In genomic region chr10:116306847-116307246, GRCh38 we compare ENCODE assay signal across 34 cellular contexts. TPM values are rescaled to one million over a fixed set of nuclear protein-coding genes. Genes with fewer than 3 reads are reported as not detected.
"Had no signal": no experiment of that assay in that cellular context is flagged by ENCODE, and none has a peak within 500 bp of the region (broad histone marks: within the 10 kb centered on the region; RNA-seq: fewer than 3 reads in every experiment).

No MANE protein-coding gene starts in this region.

- ATAC-seq: activated CD8-positive, alpha-beta T cell treated with anti-CD3 and anti-CD28 coated beads for 36 hours; activated T-cell treated with anti-CD3 and anti-CD28 coated beads, Interleukin-2, amount 50 U/mL, for 72 hours; activated T-helper 17 cell treated with anti-CD3 and anti-CD28 coated beads, Interleukin-2, amount 50 U/mL, for 72 hours; Panc1 had no signal

- H3K27me3 Mint-ChIP-seq: activated CD4-positive, alpha-beta T cell treated with anti-CD3 and anti-CD28 coated beads, Interleukin-2, amount 10 ng/mL, durations not matched to agents 24 days and 14 days; activated naive CD8-positive, alpha-beta T cell treated with anti-CD3 and anti-CD28 coated beads for 36 hours had no signal

- H3K4me3 Mint-ChIP-seq: activated CD4-positive, alpha-beta T cell treated with anti-CD3 and anti-CD28 coated beads, Interleukin-2, amount 10 ng/mL, durations not matched to agents 24 days and 14 days; activated CD8-positive, alpha-beta T cell treated with anti-CD3 and anti-CD28 coated beads for 36 hours; activated naive CD8-positive, alpha-beta T cell treated with anti-CD3 and anti-CD28 coated beads for 36 hours; activated T-cell treated with anti-CD3 and anti-CD28 coated beads, Interleukin-2, amount 50 U/mL, for 72 hours; activated T-helper 17 cell treated with anti-CD3 and anti-CD28 coated beads, Interleukin-2, amount 50 U/mL, for 72 hours had no signal

- H3K4me3 ChIP-seq: ascending aorta, cardiac muscle cell, MG63, SJCRH30, SK-N-MC had no signal

- H3K9me3 ChIP-seq: ascending aorta, SJCRH30 had no signal

- H3K27me3 ChIP-seq: ascending aorta, cardiac muscle cell, MG63, SJCRH30 had no signal

- H3K9me3 Mint-ChIP-seq: activated CD8-positive, alpha-beta T cell treated with anti-CD3 and anti-CD28 coated beads for 36 hours; activated naive CD8-positive, alpha-beta T cell treated with anti-CD3 and anti-CD28 coated beads for 36 hours had no signal

- H3K4me1 Mint-ChIP-seq: activated CD4-positive, alpha-beta T cell treated with anti-CD3 and anti-CD28 coated beads, Interleukin-2, amount 10 ng/mL, durations not matched to agents 24 days and 14 days; activated naive CD8-positive, alpha-beta T cell treated with anti-CD3 and anti-CD28 coated beads for 36 hours; activated T-helper 17 cell treated with anti-CD3 and anti-CD28 coated beads, Interleukin-2, amount 50 U/mL, for 72 hours had no signal

- DNase-seq: activated CD4-positive, alpha-beta T cell treated with anti-CD3 and anti-CD28 coated beads for 1 hour; activated CD4-positive, alpha-beta T cell treated with anti-CD3 and anti-CD28 coated beads, Interleukin-2, amount 10 ng/mL, durations not matched to agents 24 days and 14 days; activated CD4-positive, alpha-beta T cell treated with anti-CD3 and anti-CD28 coated beads, Interleukin-2, amount 50 U/mL, for 4 hours; activated CD4-positive, CD25-positive, alpha-beta regulatory T cell; activated CD8-positive, alpha-beta T cell treated with anti-CD3 and anti-CD28 coated beads for 36 hours; activated effector memory CD4-positive, alpha-beta T cell treated with anti-CD3 and anti-CD28 coated beads, Interleukin-2, amount 50 U/mL, for 16 hours; activated naive CD4-positive, alpha-beta T cell; activated naive CD4-positive, alpha-beta T cell treated with anti-CD3 and anti-CD28 coated beads, Interleukin-2, amount 50 U/mL, for 16 hours; activated naive CD8-positive, alpha-beta T cell treated with anti-CD3 and anti-CD28 coated beads for 36 hours; activated T-cell treated with anti-CD3 and anti-CD28 coated beads, Interleukin-2, amount 50 U/mL, for 1 hour; activated T-cell treated with anti-CD3 and anti-CD28 coated beads, Interleukin-2, amount 50 U/mL, for 72 hours; amygdala; Kasumi-1; KG1; MG63; NCI-H1092; NCI-H1436 treated with DMSO at 0.1 percent for 48 hours; NCI-H1694 treated with DMSO at 0.1 percent for 48 hours; NCI-H2029; NCI-H345; NCI-H524 treated with DMSO at 0.1 percent for 48 hours; SHP77; SJCRH30; WERI-Rb-1 had no signal

- H3K36me3 ChIP-seq: ascending aorta, cardiac muscle cell, MG63, SJCRH30, WERI-Rb-1 had no signal

- H3K27ac Mint-ChIP-seq: activated CD4-positive, alpha-beta T cell treated with anti-CD3 and anti-CD28 coated beads, Interleukin-2, amount 10 ng/mL, durations not matched to agents 24 days and 14 days; activated CD8-positive, alpha-beta T cell treated with anti-CD3 and anti-CD28 coated beads for 36 hours; activated naive CD8-positive, alpha-beta T cell treated with anti-CD3 and anti-CD28 coated beads for 36 hours; activated T-cell treated with anti-CD3 and anti-CD28 coated beads, Interleukin-2, amount 50 U/mL, for 72 hours; activated T-helper 17 cell treated with anti-CD3 and anti-CD28 coated beads, Interleukin-2, amount 50 U/mL, for 72 hours had no signal

- H3K4me1 ChIP-seq: ascending aorta had no signal

- H3K36me3 Mint-ChIP-seq: activated naive CD8-positive, alpha-beta T cell treated with anti-CD3 and anti-CD28 coated beads for 36 hours had no signal

RNA-seq across cellular contexts. Expression of gene CCDC172, which starts 17.4 kb away (rescaled TPM):
- total RNA-seq: activated CD4-positive, alpha-beta T cell treated with anti-CD3 and anti-CD28 coated beads, Interleukin-2, amount 10 ng/mL, durations not matched to agents 24 days and 14 days; activated CD8-positive, alpha-beta memory T cell treated with anti-CD3 and anti-CD28 coated beads for 36 hours; activated CD8-positive, alpha-beta T cell treated with anti-CD3 and anti-CD28 coated beads for 36 hours; activated naive CD8-positive, alpha-beta T cell treated with anti-CD3 and anti-CD28 coated beads for 36 hours; activated T-cell treated with anti-CD3 and anti-CD28 coated beads, Interleukin-2, amount 50 U/mL, for 72 hours; activated T-helper 17 cell treated with anti-CD3 and anti-CD28 coated beads, Interleukin-2, amount 50 U/mL, for 72 hours; ascending aorta; cardiac muscle cell; NCI-H460; RPMI7951; SJCRH30; T-helper 1 cell treated with Interleukin-12 subunit alpha and Interleukin-12 subunit beta and Interleukin-4 antibody, amounts not matched to agents 30 ng/mL and 1 ng/mL, for 36 hours; T-helper 2 cell treated with Interferon-gamma antibody and Interleukin-4, amounts not matched to agents 100 ng/mL and 5 ng/mL, for 36 hours had no signal

RNA-seq across cellular contexts. Expression of gene GFRA1, which starts 33.8 kb away (rescaled TPM):
- total RNA-seq: activated CD4-positive, alpha-beta T cell treated with anti-CD3 and anti-CD28 coated beads, Interleukin-2, amount 10 ng/mL, durations not matched to agents 24 days and 14 days; activated CD8-positive, alpha-beta memory T cell treated with anti-CD3 and anti-CD28 coated beads for 36 hours; activated CD8-positive, alpha-beta T cell treated with anti-CD3 and anti-CD28 coated beads for 36 hours; activated naive CD8-positive, alpha-beta T cell treated with anti-CD3 and anti-CD28 coated beads for 36 hours; activated T-cell treated with anti-CD3 and anti-CD28 coated beads, Interleukin-2, amount 50 U/mL, for 72 hours; activated T-helper 17 cell treated with anti-CD3 and anti-CD28 coated beads, Interleukin-2, amount 50 U/mL, for 72 hours; T-helper 1 cell treated with Interleukin-12 subunit alpha and Interleukin-12 subunit beta and Interleukin-4 antibody, amounts not matched to agents 30 ng/mL and 1 ng/mL, for 36 hours; T-helper 2 cell treated with Interferon-gamma antibody and Interleukin-4, amounts not matched to agents 100 ng/mL and 5 ng/mL, for 36 hours had no signal
